17 cellular contexts compared by ENCODE assay signal in genomic region chr11:108501396-108501795, GRCh38. TPM values are rescaled to one million over a fixed set of nuclear protein-coding genes. Genes with fewer than 3 reads are reported as not detected.
"Had no signal": no experiment of that assay in that cellular context is flagged by ENCODE, and none has a peak within 500 bp of the region (broad histone marks: within the 10 kb centered on the region; RNA-seq: fewer than 3 reads in every experiment).

No MANE protein-coding gene starts in this region.

- H3K27me3 ChIP-seq: right lobe of liver had no signal

- H3K36me3 Mint-ChIP-seq: natural killer cell had no signal

- H3K27ac ChIP-seq: lower lobe of right lung, right lobe of liver had no signal

- H3K36me3 ChIP-seq: lower lobe of right lung, right lobe of liver, thoracic aorta had no signal

- H3K9me3 Mint-ChIP-seq: activated CD4-positive, alpha-beta memory T cell treated with anti-CD3 and anti-CD28 coated beads for 36 hours; activated naive CD8-positive, alpha-beta T cell treated with anti-CD3 and anti-CD28 coated beads, Interleukin-2, amount 50 U/mL, for 24 hours; central memory CD8-positive, alpha-beta T cell; natural killer cell; stimulated activated naive CD8-positive, alpha-beta T cell treated with anti-CD3 and anti-CD28 coated beads, Interleukin-15, amount 100 ng/mL, for 72 hours had no signal

- H3K27ac Mint-ChIP-seq: activated CD4-positive, alpha-beta memory T cell treated with anti-CD3 and anti-CD28 coated beads for 36 hours; activated naive CD8-positive, alpha-beta T cell treated with anti-CD3 and anti-CD28 coated beads, Interleukin-2, amount 50 U/mL, for 24 hours; natural killer cell; progenitor cell of endocrine pancreas; stimulated activated naive CD8-positive, alpha-beta T cell treated with anti-CD3 and anti-CD28 coated beads, Interleukin-15, amount 100 ng/mL, for 72 hours had no signal

- H3K4me3 ChIP-seq: lower lobe of right lung, right lobe of liver, thoracic aorta had no signal

- H3K9me3 ChIP-seq: lower lobe of right lung, right lobe of liver, thoracic aorta had no signal

- H3K4me3 Mint-ChIP-seq: activated CD4-positive, alpha-beta memory T cell treated with anti-CD3 and anti-CD28 coated beads for 36 hours; activated naive CD8-positive, alpha-beta T cell treated with anti-CD3 and anti-CD28 coated beads, Interleukin-2, amount 50 U/mL, for 24 hours; central memory CD8-positive, alpha-beta T cell; natural killer cell; stimulated activated naive CD8-positive, alpha-beta T cell treated with anti-CD3 and anti-CD28 coated beads, Interleukin-15, amount 100 ng/mL, for 72 hours had no signal

- DNase-seq: activated CD4-positive, alpha-beta memory T cell treated with anti-CD3 and anti-CD28 coated beads for 36 hours; activated naive CD4-positive, alpha-beta T cell treated with Interleukin-2 at 50 U/mL for 16 hours; activated naive CD8-positive, alpha-beta T cell treated with anti-CD3 and anti-CD28 coated beads, Interleukin-2, amount 50 U/mL, for 24 hours; cortex of kidney; effector CD8-positive, alpha-beta T cell; hypothalamus; lower lobe of right lung; natural killer cell; nucleus accumbens; right lobe of liver; stimulated activated CD4-positive, alpha-beta T cell treated with anti-CD3 and anti-CD28 coated beads, Interleukin-2, amount 100 ng/mL, for 48 hours; stimulated activated naive CD8-positive, alpha-beta T cell treated with anti-CD3 and anti-CD28 coated beads, Interleukin-15, amount 100 ng/mL, for 72 hours; T-helper 9 cell had no signal

- ATAC-seq: activated naive CD8-positive, alpha-beta T cell treated with anti-CD3 and anti-CD28 coated beads, Interleukin-2, amount 50 U/mL, for 24 hours; lower lobe of right lung; natural killer cell; right lobe of liver; stimulated activated naive CD8-positive, alpha-beta T cell treated with anti-CD3 and anti-CD28 coated beads, Interleukin-15, amount 100 ng/mL, for 72 hours had no signal

- FAIRE-seq: urothelium cell line had no signal

- H3K27me3 Mint-ChIP-seq: activated CD4-positive, alpha-beta memory T cell treated with anti-CD3 and anti-CD28 coated beads for 36 hours; activated naive CD8-positive, alpha-beta T cell treated with anti-CD3 and anti-CD28 coated beads, Interleukin-2, amount 50 U/mL, for 24 hours; progenitor cell of endocrine pancreas; stimulated activated naive CD8-positive, alpha-beta T cell treated with anti-CD3 and anti-CD28 coated beads, Interleukin-15, amount 100 ng/mL, for 72 hours had no signal

RNA-seq across cellular contexts. Expression of gene C11orf65, which starts 34.1 kb away (rescaled TPM):
- total RNA-seq: thoracic aorta had no signal
